Comparison of ENCODE assay signal across 15 cellular contexts in genomic region chr2:84393829-84394228, GRCh38.
"Had no signal": no experiment of that assay in that cellular context is flagged by ENCODE, and none has a peak within 500 bp of the region (broad histone marks: within the 10 kb centered on the region; RNA-seq: fewer than 3 reads in every experiment).

No MANE protein-coding gene starts in this region.

- ATAC-seq: activated CD4-positive, alpha-beta T cell treated with anti-CD3 and anti-CD28 coated beads for 36 hours; activated naive CD4-positive, alpha-beta T cell treated with anti-CD3 and anti-CD28 coated beads, Interleukin-2, amount 50 U/mL, for 72 hours; left ventricle myocardium superior had no signal

- DNase-seq: activated CD4-positive, alpha-beta memory T cell treated with anti-CD3 and anti-CD28 coated beads for 36 hours; activated CD4-positive, alpha-beta T cell treated with anti-CD3 and anti-CD28 coated beads for 36 hours; activated gamma-delta T cell treated with Interleukin-2 at 50 U/mL for 16 hours; activated T-cell treated with anti-CD3 and anti-CD28 coated beads for 4 hours; amygdala; caudate nucleus; colonic mucosa; left ventricle myocardium superior; occipital lobe; stimulated activated CD4-positive, alpha-beta T cell treated with anti-CD3 and anti-CD28 coated beads, Interleukin-12 subunit alpha, Interleukin-12 subunit beta, amount 100 ng/mL, for 4 hours; stimulated activated CD4-positive, alpha-beta T cell treated with anti-CD3 and anti-CD28 coated beads, Interleukin-1b, Interleukin-23, amount 100 ng/mL, for 48 hours; stimulated activated naive CD4-positive, alpha-beta T cell treated with Interleukin-2 at 50 U/mL for 16 hours; substantia nigra; tibial artery had no signal
